In genomic region chr21:17519208-17519738, GRCh38 we compare ENCODE assay signal across 22 cellular contexts. TPM values are rescaled to one million over a fixed set of nuclear protein-coding genes. Genes with fewer than 3 reads are reported as not detected.
DNase-seq lines count a peak whose midpoint lies in the region; ATAC-seq, FAIRE-seq and TF ChIP-seq lines count a peak whose summit lies in the region.
"Had no signal": no experiment of that assay in that cellular context is flagged by ENCODE, and none has a peak within 500 bp of the region (broad histone marks: within the 10 kb centered on the region; RNA-seq: fewer than 3 reads in every experiment).

No MANE protein-coding gene starts in this region.

- no peak for TF ChIP-seq POLR2A in HepG2 (IDR thresholded peaks at IDR 0.05; ENCODE audit: insufficient read depth in 1 of 2, low read depth in 2 of 2, low read length in 2 of 2)
- TF ChIP-seq POLR2A in right lobe of liver (IDR thresholded peaks at IDR 0.05), result no peak

- TF ChIP-seq EP300 in HepG2 (IDR thresholded peaks at IDR 0.05; ENCODE audit: low read depth in 2 of 2, low read length in 2 of 2) (no peak), HepG2 (CRISPR knock-in tag; IDR thresholded peaks at IDR 0.05; ENCODE audit: borderline replicate concordance) (no peak)

- no peak for TF ChIP-seq RAD21 in HepG2 (CRISPR knock-in tag; IDR thresholded peaks at IDR 0.05)

- H3K36me3 ChIP-seq in HepG2 (replicated peaks in 1 of 2; ENCODE audit: control insufficient read depth in 1 of 2, insufficient read depth in 2 of 2, low read length in 2 of 2) (peaks cover 3 to 14% of the 10 kb centered on the region in 2 experiments; a peak in 2 of 5 replicates), right lobe of liver (no peaks in the 10 kb centered on the region)

- intact Hi-C loops in HepG2 (cut with micrococcal nuclease; ENCODE audit: unreplicated experiment) (no loop called here), right lobe of liver (cut with DNase I) (no loop called here), right cardiac atrium (cut with DNase I) (no loop called here)

- peaks cover 25% of the 10 kb centered on the region for H4K20me1 ChIP-seq in HepG2 (ENCODE audit: insufficient read depth, low read length)

- TF ChIP-seq CTCF in HepG2 (CRISPR knock-in tag; IDR thresholded peaks at IDR 0.05), result no peak
- TF ChIP-seq CTCF in right lobe of liver (IDR thresholded peaks at IDR 0.05), result no peak
- TF ChIP-seq CTCF in foreskin keratinocyte (conservative IDR thresholded peaks at IDR 0.05), result no peak

- WGBS in HepG2 (ENCODE audit: low lambda C conversion rate), result 93% methylated on average over 2 of the region's 2 CpGs
- WGBS in right lobe of liver (ENCODE audit: insufficient coverage, low coverage, low lambda C conversion rate, missing lambda C conversion rate), result 46% methylated on average over 2 of the region's 2 CpGs
- 54% methylated on average over 2 of the region's 2 CpGs for WGBS in right cardiac atrium

- no peak for DNase-seq in HepG2 (ENCODE audit: low spot score)
- DNase-seq in right lobe of liver, result no peak
- no peak for DNase-seq in foreskin keratinocyte
- DNase-seq in right cardiac atrium, result no peak
- DNase-seq in T1000 (lab: John Stamatoyannopoulos, UW), result no peak
- DNase-seq: ACHN; AML-193; Caco-2; CD4-positive, alpha-beta T cell; DMS153; DMS79; GDM1; H7; HFFc6 had no signal

- in situ Hi-C loops in HepG2 (cut with HindIII; ENCODE audit: extremely low pct_ligation_motif_present, low pct_unique_long_range_greater_than_20kb), result no loop called here

- CTCF ChIA-PET in HepG2 (lab: Yijun Ruan, JAX; ENCODE audit: low intra/inter-chr PET ratio, low total read pairs), result no interaction called here

- ATAC-seq in HepG2 (no peak), right lobe of liver (no peak), foreskin keratinocyte (peak; percentile 23), right cardiac atrium (peak; percentile 18 to 33), HG02970 (IDR thresholded peaks at IDR 0.05; ENCODE audit: low FRiP score, unreplicated experiment) (no peak)
- ATAC-seq: GM23338, HCT116 had no signal

- H3K4me1 ChIP-seq in HepG2 (ENCODE audit: insufficient read depth, low read length), result peaks cover 99% of the 10 kb centered on the region
- peaks cover 0 to 29% (median 11%) of the 10 kb centered on the region in 4 donors for H3K4me1 ChIP-seq in right lobe of liver
- peaks cover 6% of the 10 kb centered on the region for H3K4me1 ChIP-seq in foreskin keratinocyte
- H3K4me1 ChIP-seq in right cardiac atrium (ENCODE audit: control insufficient read depth, insufficient read depth, low read length), result no peaks in the 10 kb centered on the region

- no peak overlapping the region for H2AFZ ChIP-seq in HepG2 (ENCODE audit: low read length)
- H2AFZ ChIP-seq: GM23338 had no signal

- no peak overlapping the region for H3K9ac ChIP-seq in HepG2 (ENCODE audit: insufficient read depth, low read depth, low read length)

- POLR2A ChIA-PET in HepG2 (lab: Yijun Ruan, JAX), result interaction anchor here (0.8 to 1.6 kb wide), 2 partner anchors 8 to 23 kb away, joined by 3 to 5 read pairs; no protein-coding TSS in a partner anchor

- H3K9me3 ChIP-seq in HepG2 (ENCODE audit: low read length), result no peaks in the 10 kb centered on the region
- H3K9me3 ChIP-seq in right lobe of liver, result no peaks in the 10 kb centered on the region
- H3K9me3 ChIP-seq in right cardiac atrium (ENCODE audit: control insufficient read depth, low read length), result no peaks in the 10 kb centered on the region
- H3K9me3 ChIP-seq: Caco-2 had no signal

- H3K27me3 ChIP-seq in HepG2 (ENCODE audit: control insufficient read depth in 1 of 2, insufficient read depth in 2 of 2, low read length in 2 of 2), result no peaks in the 10 kb centered on the region
- no peaks in the 10 kb centered on the region for H3K27me3 ChIP-seq in right lobe of liver
- H3K27me3 ChIP-seq in foreskin keratinocyte, result no peaks in the 10 kb centered on the region
- no peaks in the 10 kb centered on the region for H3K27me3 ChIP-seq in right cardiac atrium (ENCODE audit: control insufficient read depth, insufficient read depth)

- BruUV-seq in HepG2 (replicated peaks; lab: Mats Ljungman, UMichigan), result no TSS peak

- peak overlapping the region; percentile 10; the same call in 1 of the 2 replicates for H3K4me2 ChIP-seq in HepG2 (ENCODE audit: low read depth, low read length)

- H3K4me3 ChIP-seq in HepG2 (replicated peaks in 1 of 3; ENCODE audit: insufficient read depth in 1 of 3, low read depth in 2 of 3, low read length in 3 of 3), result no peak overlapping the region
- no peak overlapping the region for H3K4me3 ChIP-seq in right lobe of liver
- H3K4me3 ChIP-seq in right cardiac atrium (ENCODE audit: low read length), result no peak overlapping the region
- H3K4me3 ChIP-seq: GM23338 had no signal

- H3K27ac ChIP-seq in HepG2 (ENCODE audit: extremely low read length, insufficient read depth, low read length), result no peak overlapping the region
- H3K27ac ChIP-seq in right lobe of liver, result no peak overlapping the region
- no peak overlapping the region for H3K27ac ChIP-seq in foreskin keratinocyte
- H3K27ac ChIP-seq in right cardiac atrium (ENCODE audit: low read length), result no peak overlapping the region
- H3K27ac ChIP-seq: C4-2B had no signal

- peaks cover 93% of the 10 kb centered on the region for H3K79me2 ChIP-seq in HepG2 (ENCODE audit: insufficient read depth, low read length)

- no peak for FAIRE-seq in HepG2 (lab: Jason Lieb, UNC)
- FAIRE-seq: A204.1, GM12892, GM18507, HTR-8/SVneo had no signal

TF ChIP-seq in HepG2, 621 proteins besides CTCF, POLR2A, EP300 and RAD21:
- TF ChIP-seq RBM22 (optimal IDR thresholded peaks at IDR 0.05; ENCODE audit: low read length) (peak; percentile 34), PRDM4 (CRISPR knock-in tag; IDR thresholded peaks at IDR 0.05; ENCODE audit: borderline replicate concordance) (no peak), TBL1XR1 (IDR thresholded peaks at IDR 0.05; ENCODE audit: borderline replicate concordance, low read length, partially characterized antibody) (no peak), ZNF30 (CRISPR knock-in tag; IDR thresholded peaks at IDR 0.05) (no peak)
- TF ChIP-seq, protein P1, sequence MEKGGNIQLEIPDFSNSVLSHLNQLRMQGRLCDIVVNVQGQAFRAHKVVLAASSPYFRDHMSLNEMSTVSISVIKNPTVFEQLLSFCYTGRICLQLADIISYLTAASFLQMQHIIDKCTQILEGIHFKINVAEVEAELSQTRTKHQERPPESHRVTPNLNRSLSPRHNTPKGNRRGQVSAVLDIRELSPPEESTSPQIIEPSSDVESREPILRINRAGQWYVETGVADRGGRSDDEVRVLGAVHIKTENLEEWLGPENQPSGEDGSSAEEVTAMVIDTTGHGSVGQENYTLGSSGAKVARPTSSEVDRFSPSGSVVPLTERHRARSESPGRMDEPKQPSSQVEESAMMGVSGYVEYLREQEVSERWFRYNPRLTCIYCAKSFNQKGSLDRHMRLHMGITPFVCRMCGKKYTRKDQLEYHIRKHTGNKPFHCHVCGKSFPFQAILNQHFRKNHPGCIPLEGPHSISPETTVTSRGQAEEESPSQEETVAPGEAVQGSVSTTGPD (CRISPR knock-in tag; IDR thresholded peaks at IDR 0.05), result no peak

RNA-seq across cellular contexts. Expression of gene CXADR, which starts 6.4 kb away (rescaled TPM):
- total RNA-seq in HepG2 (2016; rRNA removed; fragmentation: Illumina TruSeq; extraction: Trizol) (57.0 and 86.8 TPM in 2 replicates), right lobe of liver (10 to 100 TPM; 22.9 to 48.4 (median 30.5) TPM), foreskin keratinocyte (18.3 and 19.9 TPM in 2 replicates), right cardiac atrium (10 to 100 TPM; 13.8 to 22.5 (median 19.9) TPM)
- total RNA-seq in HepG2 (2016; cell fraction: cytosol; rRNA removed; fragmentation: Illumina TruSeq; extraction: Trizol; ENCODE audit: low read depth), result 14.2 and 17.8 TPM in 2 replicates
- 62.4 and 88.2 TPM in 2 replicates for total RNA-seq in HepG2 (2016; cell fraction: insoluble cytoplasmic fraction; rRNA removed; fragmentation: Illumina TruSeq; extraction: Trizol)
- 25.0 and 25.5 TPM in 2 replicates for total RNA-seq in HepG2 (2016; cell fraction: membrane; rRNA removed; fragmentation: Illumina TruSeq; extraction: Trizol)
- total RNA-seq in HepG2 (2016; cell fraction: nucleus; rRNA removed; fragmentation: Illumina TruSeq; extraction: Trizol), result 97.8 and 106 TPM in 2 replicates
- polyA plus RNA-seq in HepG2 (2011; rRNA removed) (99.1 and 110 TPM in 2 replicates), foreskin keratinocyte (3.8 and 4.0 TPM in 2 replicates), right cardiac atrium (7.3 TPM)
- polyA plus RNA-seq in HepG2 (2011; cell fraction: cytosol; rRNA removed), result 56.1 and 93.3 TPM in 2 replicates
- polyA plus RNA-seq in HepG2 (2011; cell fraction: nucleus; rRNA removed), result 22.6 and 33.0 TPM in 2 replicates
- polyA plus RNA-seq in HepG2 (2012), result 106 and 129 TPM in 2 replicates
- polyA plus RNA-seq in HepG2 (2016; cell fraction: cytosol; fragmentation: Illumina TruSeq; extraction: Trizol; ENCODE audit: low read depth), result 4.7 and 5.7 TPM in 2 replicates
- polyA plus RNA-seq in HepG2 (2016; cell fraction: insoluble cytoplasmic fraction; fragmentation: Illumina TruSeq; extraction: Trizol; ENCODE audit: low read depth), result 32.4 and 34.8 TPM in 2 replicates
- polyA plus RNA-seq in HepG2 (2016; cell fraction: membrane; fragmentation: Illumina TruSeq; extraction: Trizol; ENCODE audit: low read depth), result 8.7 and 9.3 TPM in 2 replicates
- polyA plus RNA-seq in HepG2 (2016; cell fraction: nucleus; fragmentation: Illumina TruSeq; extraction: Trizol; ENCODE audit: insufficient read depth, low read depth), result 64.8 and 73.1 TPM in 2 replicates
- polyA minus RNA-seq in HepG2 (2011; rRNA and poly(A)+ RNA removed; ENCODE audit: low replicate concordance), result 48.0 and 115 TPM in 2 replicates
- polyA minus RNA-seq in HepG2 (2011; cell fraction: cytosol; rRNA and poly(A)+ RNA removed), result 120 and 127 TPM in 2 replicates
- 218 and 225 TPM in 2 replicates for polyA minus RNA-seq in HepG2 (2011; cell fraction: nucleus; rRNA and poly(A)+ RNA removed)

Comparison
In these comparisons a context has a peak if more than half of its experiments do, and no peak if none do; other contexts are left out.
1. ATAC-seq: peak in foreskin keratinocyte (single experiment) and right cardiac atrium (2 of 2); none in HepG2 (single experiment), right lobe of liver (0 of 4) and HG02970 (single experiment).